25 cellular contexts compared by ENCODE assay signal in genomic region chr11:123899792-123900191, GRCh38. TPM values are rescaled to one million over a fixed set of nuclear protein-coding genes. Genes with fewer than 3 reads are reported as not detected.
DNase-seq lines count a peak whose midpoint lies in the region; ATAC-seq, FAIRE-seq and TF ChIP-seq lines count a peak whose summit lies in the region.
"Had no signal": no experiment of that assay in that cellular context is flagged by ENCODE, and none has a peak within 500 bp of the region (broad histone marks: within the 10 kb centered on the region; RNA-seq: fewer than 3 reads in every experiment).

No MANE protein-coding gene starts in this region.

- CTCF ChIA-PET in H1 (lab: Charles Lee; ENCODE audit: partially characterized antibody): no interaction called here

- H4K91ac ChIP-seq in H1 (replicated peaks; ENCODE audit: insufficient read length, low read length): peak overlapping the region; percentile 38
- H4K91ac ChIP-seq in neuronal stem cell (ENCODE audit: low read depth, low read length, poor library complexity): no peak overlapping the region

- H3K4me3 ChIP-seq in GM23338 (no peak overlapping the region), H1 (ENCODE audit: extremely low read depth in 1 of 4, insufficient read depth in 2 of 4, low read depth in 3 of 4, low read length in 4 of 4) (no peak overlapping the region), neuronal stem cell (ENCODE audit: low read length in 2 of 2) (no peak overlapping the region), thyroid gland (replicated peaks in 1 of 3) (no peak overlapping the region), MM.1S (ENCODE audit: low read length) (no peak overlapping the region)
- H3K4me3 ChIP-seq: A549; BLaER1 treated with 17β-estradiol and CSF1 and Interleukin-3, amounts not matched to agents 10 nM and 100 nM; GM12878 had no signal

- H4K20me1 ChIP-seq in GM23338 (replicated peaks; ENCODE audit: insufficient read depth): no peaks in the 10 kb centered on the region
- H4K20me1 ChIP-seq in H1 (replicated peaks in 1 of 2; ENCODE audit: control insufficient read depth in 1 of 2, insufficient read depth in 2 of 2, low read length in 2 of 2): no peaks in the 10 kb centered on the region
- H4K20me1 ChIP-seq in MM.1S (ENCODE audit: insufficient read depth, low read length): no peaks in the 10 kb centered on the region
- H4K20me1 ChIP-seq: BLaER1 treated with 17β-estradiol and CSF1 and Interleukin-3, amounts not matched to agents 10 nM and 100 nM had no signal

- H3K9ac ChIP-seq in H1 (replicated peaks in 1 of 4; ENCODE audit: extremely low read depth in 1 of 4, low read depth in 3 of 4, low read length in 3 of 4): no peak overlapping the region
- H3K9ac ChIP-seq in neuronal stem cell (ENCODE audit: low read depth, low read length, poor library complexity): no peak overlapping the region
- no peak overlapping the region for H3K9ac ChIP-seq in MM.1S (ENCODE audit: low read length)
- H3K9ac ChIP-seq: BLaER1 treated with 17β-estradiol and CSF1 and Interleukin-3, amounts not matched to agents 10 nM and 100 nM had no signal

- H3K9me2 ChIP-seq in GM23338 (ENCODE audit: insufficient read depth) (peaks cover 5% of the 10 kb centered on the region; the same call in 1 of the 2 replicates), MM.1S (replicated peaks; ENCODE audit: insufficient read depth, low read length) (no peaks in the 10 kb centered on the region)

- DNase-seq in GM23338 (ENCODE audit: low spot score) (no peak), H1 (ENCODE audit: low read depth in 1 of 2, low spot score in 2 of 2) (no peak), neuronal stem cell (ENCODE audit: low spot score) (no peak), thyroid gland (no peak), mesothelial cell of epicardium (ENCODE audit: low spot score in 2 of 2, unreplicated experiment in 2 of 2) (no peak), MM.1S (no peak)
- DNase-seq: 8988T; ACHN; AML-193; BE2C; CD4-positive, alpha-beta T cell; CD8-positive, alpha-beta memory T cell; DMS 273 treated with DMSO at 0.1 percent for 48 hours; DMS79; EL; GDM1; GOT3; H7; HCEC 1CT had no signal

- TF ChIP-seq CTCF in GM23338 (conservative IDR thresholded peaks at IDR 0.05; ENCODE audit: low read depth in 2 of 2) (no peak), H1 (IDR thresholded peaks at IDR 0.05; ENCODE audit: control extremely low read depth in 1 of 3, insufficient read depth in 1 of 3, low read depth in 1 of 3, low read length in 3 of 3) (no peak), thyroid gland (IDR thresholded peaks at IDR 0.05) (no peak), mesothelial cell of epicardium (IDR thresholded peaks at IDR 0.05; ENCODE audit: unreplicated experiment) (no peak), MM.1S (IDR thresholded peaks at IDR 0.05; ENCODE audit: low read length) (no peak)

- H2BK12ac ChIP-seq in H1 (ENCODE audit: low read depth, low read length) (no peak overlapping the region), neuronal stem cell (ENCODE audit: low read length) (no peak overlapping the region)

- no peak overlapping the region for H2BK20ac ChIP-seq in H1 (ENCODE audit: low read length)

- WGBS in H1 (ENCODE audit: extremely low coverage in 1 of 2, insufficient coverage in 1 of 2, insufficient read length in 1 of 2, insufficient replicate concordance in 2 of 2, low coverage in 1 of 2, low lambda C conversion rate in 2 of 2, missing lambda C conversion rate in 1 of 2), 2 experiments: 92% methylated on average over 3 of the region's 3 CpGs; no CpG with 5 or more reads in 1 of the 2 experiments
- WGBS in neuronal stem cell (ENCODE audit: extremely low coverage in 2 of 2, insufficient read length in 2 of 2, insufficient replicate concordance in 1 of 2), 2 donors: no CpG with 5 or more reads among the region's 3 CpGs
- WGBS in thyroid gland, 2 donors: 68 to 75% methylated on average over 3 of the region's 3 CpGs

- FAIRE-seq in H1 (lab: Jason Lieb, UNC): no peak
- FAIRE-seq: A549, D721Med, GM12878, GM19239 had no signal

- no peaks in the 10 kb centered on the region for H3K36me3 ChIP-seq in GM23338 (ENCODE audit: insufficient read depth)
- no peaks in the 10 kb centered on the region for H3K36me3 ChIP-seq in H1 (ENCODE audit: control insufficient read depth in 2 of 4, insufficient read depth in 4 of 4, low read length in 3 of 4)
- no peaks in the 10 kb centered on the region for H3K36me3 ChIP-seq in neuronal stem cell (replicated peaks in 1 of 2; ENCODE audit: control insufficient read depth in 2 of 2, insufficient read depth in 2 of 2, low read length in 2 of 2)
- no peaks in the 10 kb centered on the region for H3K36me3 ChIP-seq in thyroid gland
- no peaks in the 10 kb centered on the region for H3K36me3 ChIP-seq in MM.1S (replicated peaks; ENCODE audit: insufficient read depth, low read length)
- H3K36me3 ChIP-seq: BE2C; BLaER1 treated with 17β-estradiol and CSF1 and Interleukin-3, amounts not matched to agents 10 nM and 100 nM had no signal

- H2BK15ac ChIP-seq in H1 (ENCODE audit: low read length) (no peak overlapping the region), neuronal stem cell (ENCODE audit: low read length) (no peak overlapping the region)

- H2AFZ ChIP-seq in GM23338 (peak overlapping the region; percentile 48; the same call in 1 of the 2 replicates), H1 (ENCODE audit: low read length) (peak overlapping the region; percentile 35; the same call in 1 of the 2 replicates), neuronal stem cell (ENCODE audit: low read length) (no peak overlapping the region), MM.1S (ENCODE audit: low read length) (no peak overlapping the region)

- H4K5ac ChIP-seq in H1 (ENCODE audit: insufficient read length, low read depth, low read length): no peak overlapping the region

- H3K4me1 Mint-ChIP-seq in GM23338: peaks cover 12% of the 10 kb centered on the region
- no peaks in the 10 kb centered on the region for H3K4me1 Mint-ChIP-seq in mesothelial cell of epicardium
- H3K4me1 Mint-ChIP-seq: CD14-positive monocyte; CD8-positive, alpha-beta memory T cell had no signal

- H3K4me1 ChIP-seq in GM23338 (ENCODE audit: insufficient read depth): peaks cover 10% of the 10 kb centered on the region
- H3K4me1 ChIP-seq in H1 (replicated peaks in 1 of 4; ENCODE audit: control insufficient read depth in 3 of 4, insufficient read depth in 4 of 4, low read length in 3 of 4): 0 out of 7 replicates have a peak, but pooled peaks cover 0 to 3% (median 0%) of the 10 kb centered on the region in 4 experiments
- peaks cover 0 to 3% of the 10 kb centered on the region in 2 donors for H3K4me1 ChIP-seq in neuronal stem cell (ENCODE audit: control insufficient read depth in 2 of 2, insufficient read depth in 1 of 2, low read depth in 1 of 2, low read length in 2 of 2)
- H3K4me1 ChIP-seq in thyroid gland: no peaks in the 10 kb centered on the region
- H3K4me1 ChIP-seq in MM.1S (ENCODE audit: low read length): peaks cover 11% of the 10 kb centered on the region
- H3K4me1 ChIP-seq: A549; BE2C; BLaER1 treated with 17β-estradiol and CSF1 and Interleukin-3, amounts not matched to agents 10 nM and 100 nM had no signal

- no peak for ATAC-seq in GM23338
- ATAC-seq: A549, GM12878 had no signal

- no peak overlapping the region for H3K23ac ChIP-seq in H1 (ENCODE audit: insufficient read length)
- H3K23ac ChIP-seq in neuronal stem cell (ENCODE audit: low read depth, low read length, poor library complexity): no peak overlapping the region

- POLR2A ChIA-PET in H1 (lab: Charles Lee; ENCODE audit: partially characterized antibody): no interaction called here

- no peak overlapping the region for H4K8ac ChIP-seq in H1 (ENCODE audit: extremely low read depth, insufficient read depth, low read length)
- no peak overlapping the region for H4K8ac ChIP-seq in neuronal stem cell (ENCODE audit: low read depth, low read length)

- H2BK120ac ChIP-seq in H1 (replicated peaks; ENCODE audit: low read depth, low read length): no peak overlapping the region
- no peak overlapping the region for H2BK120ac ChIP-seq in neuronal stem cell (ENCODE audit: low read depth, low read length)

- no peak for TF ChIP-seq EP300 in H1 (IDR thresholded peaks at IDR 0.05; ENCODE audit: borderline replicate concordance in 1 of 2, low read depth in 2 of 2, low read length in 2 of 2)

- H3F3A ChIP-seq in GM23338 (replicated peaks; ENCODE audit: low read depth): no peaks in the 10 kb centered on the region
- H3F3A ChIP-seq in MM.1S (ENCODE audit: insufficient read depth, low read length): peaks cover 7% of the 10 kb centered on the region

- H3K56ac ChIP-seq in H1 (replicated peaks; ENCODE audit: insufficient read length, low read depth, low read length): no peak overlapping the region

- H3K14ac ChIP-seq in H1 (ENCODE audit: insufficient read length) (no peak overlapping the region), neuronal stem cell (ENCODE audit: low read length) (no peak overlapping the region)

- H3K9me3 ChIP-seq in H1 (ENCODE audit: insufficient read depth in 2 of 2, low read depth in 1 of 2, low read length in 1 of 2) (no peaks in the 10 kb centered on the region), neuronal stem cell (replicated peaks in 1 of 2; ENCODE audit: control insufficient read depth in 2 of 2, insufficient read depth in 1 of 2, low read depth in 1 of 2, low read length in 2 of 2) (no peaks in the 10 kb centered on the region), thyroid gland (no peaks in the 10 kb centered on the region), MM.1S (replicated peaks; ENCODE audit: insufficient read depth, low read length) (no peaks in the 10 kb centered on the region)
- H3K9me3 ChIP-seq: A549; BE2C; BLaER1 treated with 17β-estradiol and CSF1 and Interleukin-3, amounts not matched to agents 10 nM and 100 nM had no signal

- intact Hi-C loops in thyroid gland (cut with DNase I): no loop called here

- no peaks in the 10 kb centered on the region for H3K27me3 Mint-ChIP-seq in GM23338 (ENCODE audit: insufficient read depth, low read depth, poor library complexity)
- H3K27me3 Mint-ChIP-seq in mesothelial cell of epicardium (ENCODE audit: low read depth): peaks cover 8% of the 10 kb centered on the region
- H3K27me3 Mint-ChIP-seq: CD8-positive, alpha-beta memory T cell had no signal

- no peaks in the 10 kb centered on the region for H3K23me2 ChIP-seq in H1 (ENCODE audit: low read depth, low read length)

- H3K27me3 ChIP-seq in GM23338 (ENCODE audit: insufficient read depth) (no peaks in the 10 kb centered on the region), H1 (replicated peaks in 1 of 4; ENCODE audit: control insufficient read depth in 3 of 4, extremely low read depth in 1 of 4, insufficient read depth in 3 of 4, low read length in 3 of 4) (no peaks in the 10 kb centered on the region), neuronal stem cell (ENCODE audit: control insufficient read depth in 3 of 3, insufficient read depth in 3 of 3, low read depth in 1 of 3, low read length in 3 of 3) (no peaks in the 10 kb centered on the region), thyroid gland (no peaks in the 10 kb centered on the region), MM.1S (replicated peaks; ENCODE audit: insufficient read depth, low read length) (peaks cover 15% of the 10 kb centered on the region)
- H3K27me3 ChIP-seq: BE2C; BLaER1 treated with 17β-estradiol and CSF1 and Interleukin-3, amounts not matched to agents 10 nM and 100 nM had no signal

- no peaks in the 10 kb centered on the region for H3K79me2 ChIP-seq in GM23338 (replicated peaks; ENCODE audit: insufficient read depth)
- no peaks in the 10 kb centered on the region for H3K79me2 ChIP-seq in H1 (ENCODE audit: control insufficient read depth in 1 of 2, insufficient read depth in 2 of 2, low read length in 2 of 2)
- no peaks in the 10 kb centered on the region for H3K79me2 ChIP-seq in MM.1S (ENCODE audit: low read length)

- H3K27ac Mint-ChIP-seq in GM23338 (0 out of 2 replicates have a peak overlapping the region, but pooled peaks have one; percentile 5), mesothelial cell of epicardium (no peak overlapping the region)
- H3K27ac Mint-ChIP-seq: CD14-positive monocyte; CD4-positive, alpha-beta T cell; CD8-positive, alpha-beta memory T cell had no signal

- TF ChIP-seq POLR2A in H1 (IDR thresholded peaks at IDR 0.05; ENCODE audit: control extremely low read depth in 1 of 2, low read depth in 2 of 2, low read length in 2 of 2) (no peak), thyroid gland (IDR thresholded peaks at IDR 0.05) (no peak)

- H2BK5ac ChIP-seq in H1 (ENCODE audit: low read depth, low read length) (no peak overlapping the region), neuronal stem cell (ENCODE audit: low read length) (no peak overlapping the region)

- H3K9me3 Mint-ChIP-seq in GM23338 (no peaks in the 10 kb centered on the region), mesothelial cell of epicardium (no peaks in the 10 kb centered on the region)
- H3K9me3 Mint-ChIP-seq: CD14-positive monocyte; CD4-positive, alpha-beta T cell; CD8-positive, alpha-beta memory T cell had no signal

- H3K4me3 Mint-ChIP-seq in GM23338 (no peak overlapping the region), mesothelial cell of epicardium (no peak overlapping the region)
- H3K4me3 Mint-ChIP-seq: CD14-positive monocyte; CD4-positive, alpha-beta T cell; CD8-positive, alpha-beta memory T cell had no signal

- H2AK5ac ChIP-seq in H1 (ENCODE audit: low read depth, low read length) (no peak overlapping the region), neuronal stem cell (ENCODE audit: low read depth, low read length) (no peak overlapping the region)

- TF ChIP-seq RAD21 in H1 (IDR thresholded peaks at IDR 0.05 in 1 of 2, conservative IDR thresholded peaks at IDR 0.05 in 1 of 2; ENCODE audit: low read depth in 2 of 2, low read length in 2 of 2): no peak

- H3K18ac ChIP-seq in H1 (ENCODE audit: extremely low read depth, low read length): no peak overlapping the region
- peak overlapping the region; percentile 25 for H3K18ac ChIP-seq in neuronal stem cell (ENCODE audit: low read length)

- H3K79me1 ChIP-seq in H1 (ENCODE audit: low read depth, low read length) (no peaks in the 10 kb centered on the region), neuronal stem cell (ENCODE audit: low read depth, low read length) (no peaks in the 10 kb centered on the region)

- no peaks in the 10 kb centered on the region for H3K36me3 Mint-ChIP-seq in GM23338 (ENCODE audit: low read depth)
- no peaks in the 10 kb centered on the region for H3K36me3 Mint-ChIP-seq in mesothelial cell of epicardium
- H3K36me3 Mint-ChIP-seq: CD14-positive monocyte; CD8-positive, alpha-beta memory T cell had no signal

- H3K27ac ChIP-seq in GM23338 (ENCODE audit: low read depth) (no peak overlapping the region), H1 (ENCODE audit: low read depth, low read length) (no peak overlapping the region; the same call in 1 of the 2 replicates), neuronal stem cell (replicated peaks; ENCODE audit: low read length) (no peak overlapping the region), thyroid gland (no peak overlapping the region), MM.1S (ENCODE audit: low read length) (no peak overlapping the region)
- H3K27ac ChIP-seq: A549; BLaER1 treated with 17β-estradiol and CSF1 and Interleukin-3, amounts not matched to agents 10 nM and 100 nM had no signal

- H3K4me2 ChIP-seq in GM23338 (no peak overlapping the region), H1 (ENCODE audit: insufficient read depth in 1 of 2, low read depth in 2 of 2, low read length in 2 of 2) (no peak overlapping the region), neuronal stem cell (ENCODE audit: insufficient read depth, low read length, poor library complexity, severe bottlenecking) (no peak overlapping the region), MM.1S (ENCODE audit: low read depth, low read length) (no peak overlapping the region)
- H3K4me2 ChIP-seq: A549; BLaER1 treated with 17β-estradiol and CSF1 and Interleukin-3, amounts not matched to agents 10 nM and 100 nM had no signal

- H3K4ac ChIP-seq in H1 (replicated peaks; ENCODE audit: insufficient read length, low read depth, low read length) (no peak overlapping the region), neuronal stem cell (ENCODE audit: low read length) (no peak overlapping the region)

RNA-seq across cellular contexts. Expression of gene OR8D4, which starts 2.2 kb away (rescaled TPM):
- 0.14 and 0.74 TPM in 2 replicates for total RNA-seq in GM23338 (2014; rRNA removed; shearing (Covaris generic))
- polyA plus RNA-seq in GM23338 (2016; fragmentation: Nextera tagmentation; extraction: Ambion mirVana) (not detected in 2 replicates), H1 (2011; rRNA removed) (not detected in 2 replicates)
- not detected in 2 replicates for total RNA-seq in H1 (2021; fragmentation: NEBNext Ultra II Directional; extraction: Animal tissue kit (Norgen Biotek cat#: 25700))
- polyA plus RNA-seq in H1 (2011; cell fraction: cytosol; rRNA removed): not detected
- polyA plus RNA-seq in H1 (2011; cell fraction: nucleus; rRNA removed): not detected
- not detected in 4 replicates for polyA plus RNA-seq in H1 (2012, experiment 1 of 2)
- polyA plus RNA-seq in H1 (2012, experiment 2 of 2): not detected
- not detected for polyA plus RNA-seq in H1 (2013, experiment 1 of 2)
- not detected for polyA plus RNA-seq in H1 (2013, experiment 2 of 2)
- 0.22 and 0.27 TPM in 2 replicates for polyA minus RNA-seq in H1 (2011; rRNA and poly(A)+ RNA removed)
- polyA minus RNA-seq in H1 (2011; cell fraction: cytosol; rRNA and poly(A)+ RNA removed): not detected
- polyA minus RNA-seq in H1 (2011; cell fraction: nucleus; rRNA and poly(A)+ RNA removed): 1.4 TPM
- 0.01 TPM for polyA plus RNA-seq in neuronal stem cell (2013, experiment 1 of 2)
- 0.01 TPM for polyA plus RNA-seq in neuronal stem cell (2013, experiment 2 of 2)
- total RNA-seq in thyroid gland (not detected), mesothelial cell of epicardium (0.07 to 0.20 TPM (median 0.11 TPM) in 3 replicates)
- total RNA-seq: CD4-positive, alpha-beta T cell; CD8-positive, alpha-beta memory T cell; GM12878; H7 had no signal
- polyA plus RNA-seq: A549; CD14-positive monocyte; CD8-positive, alpha-beta memory T cell; GM12878 had no signal

RNA-seq across cellular contexts. Expression of gene TMEM225, which starts 14.3 kb away (rescaled TPM):
- not detected in 2 replicates for total RNA-seq in GM23338 (2014; rRNA removed; shearing (Covaris generic))
- polyA plus RNA-seq in GM23338 (2016; fragmentation: Nextera tagmentation; extraction: Ambion mirVana) (not detected in 2 replicates), H1 (2011; rRNA removed) (not detected in 2 replicates)
- not detected in 2 replicates for total RNA-seq in H1 (2021; fragmentation: NEBNext Ultra II Directional; extraction: Animal tissue kit (Norgen Biotek cat#: 25700))
- polyA plus RNA-seq in H1 (2011; cell fraction: cytosol; rRNA removed): not detected
- polyA plus RNA-seq in H1 (2011; cell fraction: nucleus; rRNA removed): not detected
- not detected in 4 replicates for polyA plus RNA-seq in H1 (2012, experiment 1 of 2)
- polyA plus RNA-seq in H1 (2012, experiment 2 of 2): not detected
- polyA plus RNA-seq in H1 (2013, experiment 1 of 2): not detected
- not detected for polyA plus RNA-seq in H1 (2013, experiment 2 of 2)
- not detected in 2 replicates for polyA minus RNA-seq in H1 (2011; rRNA and poly(A)+ RNA removed)
- polyA minus RNA-seq in H1 (2011; cell fraction: cytosol; rRNA and poly(A)+ RNA removed): not detected
- polyA minus RNA-seq in H1 (2011; cell fraction: nucleus; rRNA and poly(A)+ RNA removed): not detected
- not detected for polyA plus RNA-seq in neuronal stem cell (2013, experiment 1 of 2)
- not detected for polyA plus RNA-seq in neuronal stem cell (2013, experiment 2 of 2)
- total RNA-seq in thyroid gland (not detected), mesothelial cell of epicardium (not detected in 3 replicates)
- total RNA-seq: CD4-positive, alpha-beta T cell; CD8-positive, alpha-beta memory T cell; GM12878; H7 had no signal
- polyA plus RNA-seq: A549; CD14-positive monocyte; CD8-positive, alpha-beta memory T cell; GM12878 had no signal

RNA-seq across cellular contexts. Expression of gene OR4D5, which starts 39.6 kb away (rescaled TPM):
- not detected in 2 replicates for total RNA-seq in GM23338 (2014; rRNA removed; shearing (Covaris generic))
- polyA plus RNA-seq in GM23338 (2016; fragmentation: Nextera tagmentation; extraction: Ambion mirVana) (not detected in 2 replicates), H1 (2011; rRNA removed) (not detected in 2 replicates)
- total RNA-seq in H1 (2021; fragmentation: NEBNext Ultra II Directional; extraction: Animal tissue kit (Norgen Biotek cat#: 25700)): not detected in 2 replicates
- not detected for polyA plus RNA-seq in H1 (2011; cell fraction: cytosol; rRNA removed)
- polyA plus RNA-seq in H1 (2011; cell fraction: nucleus; rRNA removed): not detected
- not detected in 4 replicates for polyA plus RNA-seq in H1 (2012, experiment 1 of 2)
- polyA plus RNA-seq in H1 (2012, experiment 2 of 2): not detected
- polyA plus RNA-seq in H1 (2013, experiment 1 of 2): not detected
- polyA plus RNA-seq in H1 (2013, experiment 2 of 2): not detected
- 0.44 and 1.2 TPM in 2 replicates for polyA minus RNA-seq in H1 (2011; rRNA and poly(A)+ RNA removed)
- polyA minus RNA-seq in H1 (2011; cell fraction: cytosol; rRNA and poly(A)+ RNA removed): not detected
- 2.8 TPM for polyA minus RNA-seq in H1 (2011; cell fraction: nucleus; rRNA and poly(A)+ RNA removed)
- polyA plus RNA-seq in neuronal stem cell (2013, experiment 1 of 2): not detected
- polyA plus RNA-seq in neuronal stem cell (2013, experiment 2 of 2): not detected
- total RNA-seq in thyroid gland (1 to 10 TPM in 2 of 4 donors, not detected in 2; 1.7 to 2.6 TPM), mesothelial cell of epicardium (not detected in 3 replicates)
- total RNA-seq: CD4-positive, alpha-beta T cell; CD8-positive, alpha-beta memory T cell; GM12878; H7 had no signal
- polyA plus RNA-seq: A549; CD14-positive monocyte; CD8-positive, alpha-beta memory T cell; GM12878 had no signal

RNA-seq across cellular contexts. Expression of gene OR6T1, which starts 43.8 kb away (rescaled TPM):
- total RNA-seq in GM23338 (2014; rRNA removed; shearing (Covaris generic)): not detected in 2 replicates
- not detected in 2 replicates for polyA plus RNA-seq in GM23338 (2016; fragmentation: Nextera tagmentation; extraction: Ambion mirVana)
- total RNA-seq in H1 (2021; fragmentation: NEBNext Ultra II Directional; extraction: Animal tissue kit (Norgen Biotek cat#: 25700)): not detected in 2 replicates
- not detected in 2 replicates for polyA plus RNA-seq in H1 (2011; rRNA removed)
- not detected for polyA plus RNA-seq in H1 (2011; cell fraction: cytosol; rRNA removed)
- not detected for polyA plus RNA-seq in H1 (2011; cell fraction: nucleus; rRNA removed)
- polyA plus RNA-seq in H1 (2012, experiment 1 of 2): 0.15 TPM in 1 of 4 replicates, not detected in the others
- polyA plus RNA-seq in H1 (2012, experiment 2 of 2): not detected
- not detected for polyA plus RNA-seq in H1 (2013, experiment 1 of 2)
- not detected for polyA plus RNA-seq in H1 (2013, experiment 2 of 2)
- not detected in 2 replicates for polyA minus RNA-seq in H1 (2011; rRNA and poly(A)+ RNA removed)
- not detected for polyA minus RNA-seq in H1 (2011; cell fraction: cytosol; rRNA and poly(A)+ RNA removed)
- not detected for polyA minus RNA-seq in H1 (2011; cell fraction: nucleus; rRNA and poly(A)+ RNA removed)
- polyA plus RNA-seq in neuronal stem cell (2013, experiment 1 of 2): not detected
- not detected for polyA plus RNA-seq in neuronal stem cell (2013, experiment 2 of 2)
- not detected for total RNA-seq in thyroid gland
- total RNA-seq in mesothelial cell of epicardium: not detected in 3 replicates
- total RNA-seq: CD4-positive, alpha-beta T cell; CD8-positive, alpha-beta memory T cell; GM12878; H7 had no signal
- polyA plus RNA-seq: A549; CD14-positive monocyte; CD8-positive, alpha-beta memory T cell; GM12878 had no signal

Comparison
In these comparisons a context has a peak if more than half of its experiments do, and no peak if none do; other contexts are left out.
1. H2AFZ ChIP-seq: peak in GM23338 (single experiment) and H1 (single experiment); none in neuronal stem cell (single experiment) and MM.1S (single experiment).